Comparison of ENCODE assay signal across 10 cellular contexts in the genomic region with DNA sequence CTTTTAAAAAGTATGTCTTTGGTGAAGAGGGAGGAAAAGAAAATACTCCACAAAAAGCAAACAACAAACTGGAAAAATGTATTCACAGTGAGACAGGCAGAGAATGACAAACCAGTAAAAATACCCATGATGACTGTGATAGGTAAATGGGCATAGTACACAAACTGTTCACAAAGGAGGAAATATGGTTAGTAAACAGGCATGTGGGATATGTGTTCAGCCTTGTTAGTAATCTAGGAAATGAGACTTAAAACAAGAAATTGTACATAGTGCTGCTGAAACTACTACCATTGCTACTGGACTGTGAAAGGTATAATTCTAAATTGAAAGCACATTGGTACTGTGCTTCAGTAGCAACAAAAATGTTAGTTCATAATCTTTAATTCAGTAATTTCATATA. TPM values are rescaled to one million over a fixed set of nuclear protein-coding genes. Genes with fewer than 3 reads are reported as not detected.
DNase-seq lines count a peak whose midpoint lies in the region; ATAC-seq and TF ChIP-seq lines count a peak whose summit lies in the region.
"Had no signal": no experiment of that assay in that cellular context is flagged by ENCODE, and none has a peak within 500 bp of the region (broad histone marks: within the 10 kb centered on the region; RNA-seq: fewer than 3 reads in every experiment).

No MANE protein-coding gene starts in this region.

- ATAC-seq in GM19328 (IDR thresholded peaks at IDR 0.05; ENCODE audit: unreplicated experiment) (peak; percentile 66), HG02678 (IDR thresholded peaks at IDR 0.05; ENCODE audit: unreplicated experiment) (peak; percentile 79), HG03442 (IDR thresholded peaks at IDR 0.05; ENCODE audit: unreplicated experiment) (peak; percentile 87)

- TF ChIP-seq CTCF in GM12864 (IDR thresholded peaks at IDR 0.05; ENCODE audit: low read depth, low read length, missing control alignments) (no peak), transverse colon (IDR thresholded peaks at IDR 0.05) (no peak)

- H3K27ac ChIP-seq in transverse colon = no peak overlapping the region

- DNase-seq in GM12864 (ENCODE audit: low read depth) (peak; percentile 22), AG08395 (ENCODE audit: low spot score) (no peak), SK-N-DZ (ENCODE audit: low spot score) (no peak), HT-29 (ENCODE audit: low spot score) (no peak), transverse colon (no peak)
- DNase-seq: NCI-H1694 treated with DMSO at 0.1 percent for 48 hours, SIG-M5 had no signal

- TF ChIP-seq EP300 in transverse colon (IDR thresholded peaks at IDR 0.05; ENCODE audit: low read depth) = no peak

- H3K4me1 ChIP-seq in transverse colon = peaks cover 0 to 8% (median 0%) of the 10 kb centered on the region in 4 donors

- in situ Hi-C loops in transverse colon (cut with MboI; ENCODE audit: low pct_ligation_motif_present in 1 of 4, low pct_unique_long_range_greater_than_20kb in 1 of 4, low sequenced_read_pairs in 3 of 4) = no loop called here

- no peaks in the 10 kb centered on the region for H3K27me3 ChIP-seq in transverse colon

- H3K4me3 ChIP-seq in GM12864 (ENCODE audit: low read depth, low read length) = no peak overlapping the region
- no peak overlapping the region for H3K4me3 ChIP-seq in transverse colon

- H3K36me3 ChIP-seq in transverse colon = no peaks in the 10 kb centered on the region

- H3K9me3 ChIP-seq in transverse colon = no peaks in the 10 kb centered on the region

- TF ChIP-seq POLR2A in transverse colon (IDR thresholded peaks at IDR 0.05) = no peak

- intact Hi-C loops in transverse colon (cut with DNase I; ENCODE audit: low total_unique reads) = no loop called here

RNA-seq across cellular contexts. Expression of a gene that starts 50.1 kb away (rescaled TPM):
- polyA plus RNA-seq in SK-N-DZ (2014; cell fraction: cytosol; rRNA removed) = 89.2 and 101 TPM in 2 replicates
- 39.1 and 72.9 TPM in 2 replicates for polyA plus RNA-seq in SK-N-DZ (2014; cell fraction: nucleus; rRNA removed)
- total RNA-seq in HT-29 (2014; rRNA removed; shearing (Covaris generic)) = 5.9 and 8.2 TPM in 2 replicates
- 100 to 1,000 TPM in 1 of 4 donors, 1 to 10 TPM in 3; 5.4 to 133 (median 7.6) TPM for total RNA-seq in transverse colon
